2 cellular contexts compared by ENCODE assay signal in genomic region chr3:141950572-141951493, GRCh38.
TF ChIP-seq lines count a peak whose summit lies in the region.

No MANE protein-coding gene starts in this region.

TF ChIP-seq in HepG2, 621 proteins besides CTCF, POLR2A, EP300 and RAD21:
- TF ChIP-seq ZBTB7A (CRISPR knock-in tag; IDR thresholded peaks at IDR 0.05) (no peak), ZNF230 (CRISPR knock-in tag; IDR thresholded peaks at IDR 0.05) (no peak), REPIN1 (CRISPR knock-in tag; IDR thresholded peaks at IDR 0.05; ENCODE audit: borderline replicate concordance, low read depth) (no peak), ZNF652 (CRISPR knock-in tag; IDR thresholded peaks at IDR 0.05; ENCODE audit: borderline replicate concordance, low read depth) (no peak)

TF ChIP-seq in K562, 482 proteins besides CTCF, POLR2A, EP300 and RAD21:
- TF ChIP-seq CCNT2 (IDR thresholded peaks at IDR 0.05; ENCODE audit: borderline replicate concordance, extremely low read depth, insufficient read length, low read depth, low read length) (no peak), E2F1 (CRISPR knock-in tag; IDR thresholded peaks at IDR 0.05) (no peak), ZNF184 (CRISPR knock-in tag; IDR thresholded peaks at IDR 0.05) (no peak), SOX6 (IDR thresholded peaks at IDR 0.05) (no peak), CBX8 (IDR thresholded peaks at IDR 0.05; ENCODE audit: borderline replicate concordance, extremely low read depth, low read depth, low read length, poor library complexity, severe bottlenecking) (no peak), FOXJ3 (CRISPR knock-in tag; IDR thresholded peaks at IDR 0.05) (no peak), ATF6 (CRISPR knock-in tag; IDR thresholded peaks at IDR 0.05) (no peak), STAT5A (IDR thresholded peaks at IDR 0.05; ENCODE audit: borderline replicate concordance, low read length) (no peak), ZNF57 (CRISPR knock-in tag; IDR thresholded peaks at IDR 0.05) (no peak), MEF2D (tag; conservative IDR thresholded peaks at IDR 0.05; ENCODE audit: low read depth) (no peak)
